1 cellular context compared by ENCODE assay signal in genomic region chr11:109945626-109946321, GRCh38.
TF ChIP-seq lines count a peak whose summit lies in the region.

No MANE protein-coding gene starts in this region.

TF ChIP-seq in WTC11, 78 proteins besides CTCF, POLR2A, EP300 and RAD21 (continued from another document):
- TF ChIP-seq, protein P1, sequence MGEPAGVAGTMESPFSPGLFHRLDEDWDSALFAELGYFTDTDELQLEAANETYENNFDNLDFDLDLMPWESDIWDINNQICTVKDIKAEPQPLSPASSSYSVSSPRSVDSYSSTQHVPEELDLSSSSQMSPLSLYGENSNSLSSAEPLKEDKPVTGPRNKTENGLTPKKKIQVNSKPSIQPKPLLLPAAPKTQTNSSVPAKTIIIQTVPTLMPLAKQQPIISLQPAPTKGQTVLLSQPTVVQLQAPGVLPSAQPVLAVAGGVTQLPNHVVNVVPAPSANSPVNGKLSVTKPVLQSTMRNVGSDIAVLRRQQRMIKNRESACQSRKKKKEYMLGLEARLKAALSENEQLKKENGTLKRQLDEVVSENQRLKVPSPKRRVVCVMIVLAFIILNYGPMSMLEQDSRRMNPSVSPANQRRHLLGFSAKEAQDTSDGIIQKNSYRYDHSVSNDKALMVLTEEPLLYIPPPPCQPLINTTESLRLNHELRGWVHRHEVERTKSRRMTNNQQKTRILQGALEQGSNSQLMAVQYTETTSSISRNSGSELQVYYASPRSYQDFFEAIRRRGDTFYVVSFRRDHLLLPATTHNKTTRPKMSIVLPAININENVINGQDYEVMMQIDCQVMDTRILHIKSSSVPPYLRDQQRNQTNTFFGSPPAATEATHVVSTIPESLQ (CRISPR knock-in tag; IDR thresholded peaks at IDR 0.05): no peak
- no peak for TF ChIP-seq SMAD4 (CRISPR knock-in tag; IDR thresholded peaks at IDR 0.05)
- TF ChIP-seq E2F5 (CRISPR knock-in tag; IDR thresholded peaks at IDR 0.05): no peak
- TF ChIP-seq, protein P2, sequence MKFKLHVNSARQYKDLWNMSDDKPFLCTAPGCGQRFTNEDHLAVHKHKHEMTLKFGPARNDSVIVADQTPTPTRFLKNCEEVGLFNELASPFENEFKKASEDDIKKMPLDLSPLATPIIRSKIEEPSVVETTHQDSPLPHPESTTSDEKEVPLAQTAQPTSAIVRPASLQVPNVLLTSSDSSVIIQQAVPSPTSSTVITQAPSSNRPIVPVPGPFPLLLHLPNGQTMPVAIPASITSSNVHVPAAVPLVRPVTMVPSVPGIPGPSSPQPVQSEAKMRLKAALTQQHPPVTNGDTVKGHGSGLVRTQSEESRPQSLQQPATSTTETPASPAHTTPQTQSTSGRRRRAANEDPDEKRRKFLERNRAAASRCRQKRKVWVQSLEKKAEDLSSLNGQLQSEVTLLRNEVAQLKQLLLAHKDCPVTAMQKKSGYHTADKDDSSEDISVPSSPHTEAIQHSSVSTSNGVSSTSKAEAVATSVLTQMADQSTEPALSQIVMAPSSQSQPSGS (CRISPR knock-in tag; IDR thresholded peaks at IDR 0.05; ENCODE audit: borderline replicate concordance, low read depth): no peak
- no peak for TF ChIP-seq NR3C1 (CRISPR knock-in tag; conservative IDR thresholded peaks at IDR 0.05; ENCODE audit: low read depth)
- TF ChIP-seq IRF2 (CRISPR knock-in tag; IDR thresholded peaks at IDR 0.05; ENCODE audit: borderline replicate concordance, low read depth): no peak
- TF ChIP-seq, protein P3, sequence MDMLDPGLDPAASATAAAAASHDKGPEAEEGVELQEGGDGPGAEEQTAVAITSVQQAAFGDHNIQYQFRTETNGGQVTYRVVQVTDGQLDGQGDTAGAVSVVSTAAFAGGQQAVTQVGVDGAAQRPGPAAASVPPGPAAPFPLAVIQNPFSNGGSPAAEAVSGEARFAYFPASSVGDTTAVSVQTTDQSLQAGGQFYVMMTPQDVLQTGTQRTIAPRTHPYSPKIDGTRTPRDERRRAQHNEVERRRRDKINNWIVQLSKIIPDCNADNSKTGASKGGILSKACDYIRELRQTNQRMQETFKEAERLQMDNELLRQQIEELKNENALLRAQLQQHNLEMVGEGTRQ (CRISPR knock-in tag; IDR thresholded peaks at IDR 0.05): no peak
- TF ChIP-seq TP53 (CRISPR knock-in tag; IDR thresholded peaks at IDR 0.05): no peak
- no peak for TF ChIP-seq GTF2I (CRISPR knock-in tag; conservative IDR thresholded peaks at IDR 0.05)
- no peak for TF ChIP-seq ZNF317 (CRISPR knock-in tag; IDR thresholded peaks at IDR 0.05; ENCODE audit: borderline replicate concordance, low read depth)
- no peak for TF ChIP-seq NR1H2 (CRISPR knock-in tag; IDR thresholded peaks at IDR 0.05)
- TF ChIP-seq ATF3 (CRISPR knock-in tag; conservative IDR thresholded peaks at IDR 0.05): no peak
